Comparison of ENCODE assay signal across 8 cellular contexts in genomic region chr6:10529231-10529801, GRCh38. TPM values are rescaled to one million over a fixed set of nuclear protein-coding genes. Genes with fewer than 3 reads are reported as not detected.
DNase-seq lines count a peak whose midpoint lies in the region; ATAC-seq and TF ChIP-seq lines count a peak whose summit lies in the region.

No MANE protein-coding gene starts in this region.

- peak overlapping the region; percentile 54 to 94 (median 90) for H3K27ac Mint-ChIP-seq in CD4-positive, alpha-beta memory T cell

- H3K27ac ChIP-seq in CD4-positive, alpha-beta memory T cell (ENCODE audit: low read depth, low read length): peak overlapping the region; percentile 44
- H3K27ac ChIP-seq in duodenal mucosa (ENCODE audit: low read depth, low read length): peak overlapping the region; percentile 89
- no peak overlapping the region for H3K27ac ChIP-seq in ovary

- peak overlapping the region; percentile 61 to 83 for H3K9ac ChIP-seq in duodenal mucosa (ENCODE audit: low read depth in 1 of 2, low read length in 2 of 2)

- peaks cover 45% of the 10 kb centered on the region for H3K4me1 ChIP-seq in CD4-positive, alpha-beta memory T cell (ENCODE audit: insufficient read depth, low read length)
- H3K4me1 ChIP-seq in duodenal mucosa (ENCODE audit: control insufficient read depth in 1 of 2, insufficient read depth in 2 of 2, low read length in 2 of 2) (peaks cover 5 to 13% of the 10 kb centered on the region in 2 donors), ovary (ENCODE audit: insufficient read depth) (no peaks in the 10 kb centered on the region)

- peaks cover 3 to 6% of the 10 kb centered on the region in 2 donors for H3K36me3 Mint-ChIP-seq in CD4-positive, alpha-beta memory T cell

- TF ChIP-seq CTCF in ovary (IDR thresholded peaks at IDR 0.05): no peak

- H3K4me1 Mint-ChIP-seq in CD4-positive, alpha-beta memory T cell: peaks cover 26 to 58% (median 39%) of the 10 kb centered on the region in 4 donors

- ATAC-seq in HG02938 (IDR thresholded peaks at IDR 0.05; ENCODE audit: unreplicated experiment) (no peak), GM19328 (IDR thresholded peaks at IDR 0.05; ENCODE audit: unreplicated experiment) (no peak)

- no peaks in the 10 kb centered on the region for H3K9me3 Mint-ChIP-seq in CD4-positive, alpha-beta memory T cell

- peak overlapping the region; percentile 77 to 92 for H3K4me3 ChIP-seq in CD4-positive, alpha-beta memory T cell (ENCODE audit: low read length in 2 of 2)
- peak overlapping the region; percentile 78 to 94 for H3K4me3 ChIP-seq in duodenal mucosa (ENCODE audit: low read depth in 1 of 2, low read length in 2 of 2)
- H3K4me3 ChIP-seq in ovary: peak overlapping the region; percentile 8

- H3K4me3 Mint-ChIP-seq in CD4-positive, alpha-beta memory T cell: peak overlapping the region; percentile 88 to 95 (median 92)

- peaks cover 0 to 1% of the 10 kb centered on the region in 2 donors for H3K27me3 Mint-ChIP-seq in CD4-positive, alpha-beta memory T cell

- POLR2A ChIA-PET in CD4-positive, alpha-beta memory T cell (lab: Charles Lee; ENCODE audit: partially characterized antibody): interaction anchor here (2.8 kb wide), 1 partner anchor 166 kb away, joined by 10 read pairs; the partner anchor contains the start of genes C6orf52 and PAK1IP1

- intact Hi-C loops in CD4-positive, alpha-beta memory T cell (cut with micrococcal nuclease): loop anchor here (2.0 kb wide), 1 partner anchor 165 kb away; the partner anchor contains the start of genes C6orf52 and PAK1IP1
- intact Hi-C loops in ovary (cut with DNase I): no loop called here

- no peak for TF ChIP-seq EP300 in ovary (IDR thresholded peaks at IDR 0.05)

- CTCF ChIA-PET in CD4-positive, alpha-beta memory T cell (lab: Charles Lee; ENCODE audit: partially characterized antibody): interaction anchor here (1.8 kb wide), 1 partner anchor 20 kb away, joined by 7 read pairs; no protein-coding TSS in a partner anchor

- DNase-seq in CD4-positive, alpha-beta memory T cell: no peak
- peak; percentile 65 for DNase-seq in NAMALWA (ENCODE audit: low spot score)
- no peak for DNase-seq in ovary
- no peak for DNase-seq in activated CD8-positive, alpha-beta memory T cell treated with anti-CD3 and anti-CD28 coated beads, Interleukin-2, amount 50 U/mL, for 4 hours
- DNase-seq in H4 (ENCODE audit: low spot score): no peak

- no peaks in the 10 kb centered on the region for H3K27me3 ChIP-seq in CD4-positive, alpha-beta memory T cell (ENCODE audit: insufficient read depth, low read length)
- H3K27me3 ChIP-seq in duodenal mucosa (ENCODE audit: control insufficient read depth in 1 of 2, insufficient read depth in 2 of 2, low read length in 2 of 2) (no peaks in the 10 kb centered on the region), ovary (no peaks in the 10 kb centered on the region)

- no peaks in the 10 kb centered on the region for H3K9me3 ChIP-seq in CD4-positive, alpha-beta memory T cell (ENCODE audit: control insufficient read depth in 1 of 2, low read length in 2 of 2)
- H3K9me3 ChIP-seq in duodenal mucosa (ENCODE audit: control insufficient read depth in 1 of 2, low read length in 2 of 2) (no peaks in the 10 kb centered on the region), ovary (peaks cover 0 to 2% of the 10 kb centered on the region in 2 donors)

- H3K36me3 ChIP-seq in CD4-positive, alpha-beta memory T cell (ENCODE audit: insufficient read depth, low read length): no peaks in the 10 kb centered on the region
- H3K36me3 ChIP-seq in duodenal mucosa (ENCODE audit: control insufficient read depth in 1 of 2, insufficient read depth in 2 of 2, low read length in 2 of 2) (no peaks in the 10 kb centered on the region), ovary (no peaks in the 10 kb centered on the region)

- 60 to 65% (median 64%) methylated on average over 16 of the region's 16 CpGs for WGBS in ovary, 3 donors

- TF ChIP-seq POLR2A in ovary (IDR thresholded peaks at IDR 0.05): no peak

RNA-seq across cellular contexts. Expression of gene GCNT2, which starts 8.2 kb away (rescaled TPM):
- 1 to 10 TPM; 3.1 to 4.2 TPM for total RNA-seq in CD4-positive, alpha-beta memory T cell
- polyA plus RNA-seq in CD4-positive, alpha-beta memory T cell: 1 to 10 TPM in 1 of 2 donors, under 1 TPM in 1; 0.75 to 1.3 TPM
- 1 to 10 TPM in 5 of 7 donors, under 1 TPM in 2; 0.92 to 3.8 (median 1.3) TPM for total RNA-seq in ovary
- polyA plus RNA-seq in ovary: 1 to 10 TPM; 1.8 to 3.4 TPM
- 5.4 and 6.8 TPM in 2 replicates for total RNA-seq in H4 (2014; rRNA removed; shearing (Covaris generic))

Comparison
In these comparisons a context has a peak if more than half of its experiments do, and no peak if none do; other contexts are left out.
1. H3K27ac ChIP-seq: peak in CD4-positive, alpha-beta memory T cell (single experiment) and duodenal mucosa (single experiment); none in ovary (0 of 2).
2. H3K4me3 ChIP-seq: peak in every context shown above with its lines; median percentile 86 in duodenal mucosa; 84 in CD4-positive, alpha-beta memory T cell; 8 in ovary.